Comparison of ENCODE assay signal across 19 cellular contexts in the genomic region with DNA sequence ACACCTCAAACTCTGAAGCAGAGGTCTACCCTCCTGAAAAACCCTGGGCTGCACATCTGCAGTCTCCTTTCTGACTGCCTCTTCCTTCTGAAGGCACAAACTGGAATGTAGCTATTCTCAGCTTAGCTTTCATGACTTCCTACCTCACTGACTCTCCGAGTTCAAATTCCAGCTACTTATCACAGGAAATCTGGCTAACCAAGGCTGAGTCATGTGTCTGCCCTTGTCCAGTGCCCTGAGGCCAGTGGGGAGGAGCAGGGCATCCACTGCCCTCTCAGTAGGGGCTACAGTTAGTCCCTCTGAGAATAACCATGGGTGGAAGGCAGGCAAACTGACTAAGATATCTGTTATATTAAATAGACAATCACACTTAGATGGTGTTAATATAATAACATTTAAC. TPM values are rescaled to one million over a fixed set of nuclear protein-coding genes. Genes with fewer than 3 reads are reported as not detected.
DNase-seq lines count a peak whose midpoint lies in the region; ATAC-seq and TF ChIP-seq lines count a peak whose summit lies in the region.
"Had no signal": no experiment of that assay in that cellular context is flagged by ENCODE, and none has a peak within 500 bp of the region (broad histone marks: within the 10 kb centered on the region; RNA-seq: fewer than 3 reads in every experiment).

No MANE protein-coding gene starts in this region.

- H3K27ac Mint-ChIP-seq in neural crest cell (ENCODE audit: unreplicated experiment): peak overlapping the region; percentile 27
- no peak overlapping the region for H3K27ac Mint-ChIP-seq in H9
- H3K27ac Mint-ChIP-seq: activated CD8-positive, alpha-beta T cell treated with anti-CD3 and anti-CD28 coated beads for 36 hours; brain; CD4-positive, alpha-beta T cell; endodermal cell; nephron had no signal

- POLR2A ChIA-PET in PC-3 (lab: Charles Lee; ENCODE audit: unreplicated experiment): interaction anchor here (0.6 kb wide), 1 partner anchor 503 kb away, joined by 7 read pairs; no protein-coding TSS in a partner anchor

- H3K4me3 Mint-ChIP-seq in neural crest cell: no peak overlapping the region
- no peak overlapping the region for H3K4me3 Mint-ChIP-seq in H9
- H3K4me3 Mint-ChIP-seq: activated CD8-positive, alpha-beta T cell treated with anti-CD3 and anti-CD28 coated beads for 36 hours; brain; CD4-positive, alpha-beta T cell; endodermal cell; nephron had no signal

- no peak overlapping the region for H2BK5ac ChIP-seq in H9 (ENCODE audit: insufficient read length, low read length)

- no peak overlapping the region for H4K8ac ChIP-seq in H9 (replicated peaks; ENCODE audit: insufficient read length, low read depth, low read length)

- H3K4me2 ChIP-seq in PC-3 (ENCODE audit: low read length) (no peak overlapping the region), H9 (ENCODE audit: insufficient read depth, insufficient read length, low read length) (no peak overlapping the region)

- TF ChIP-seq CTCF in PC-3 (conservative IDR thresholded peaks at IDR 0.05; ENCODE audit: low read depth, low read length): no peak
- no peak for TF ChIP-seq CTCF in neural crest cell (conservative IDR thresholded peaks at IDR 0.05)
- TF ChIP-seq CTCF in H9 (conservative IDR thresholded peaks at IDR 0.05): no peak
- no peak for TF ChIP-seq CTCF in Peyer's patch (IDR thresholded peaks at IDR 0.05)

- BruUV-seq in PC-3 (replicated peaks; lab: Mats Ljungman, UMichigan): no TSS peak

- H3K27me3 ChIP-seq in PC-3 (ENCODE audit: low read length) (no peaks in the 10 kb centered on the region), H9 (ENCODE audit: insufficient read depth, low read length) (no peaks in the 10 kb centered on the region), Peyer's patch (no peaks in the 10 kb centered on the region)
- H3K27me3 ChIP-seq: sigmoid colon had no signal

- peak; percentile 74 for ATAC-seq in PC-3
- ATAC-seq: activated CD8-positive, alpha-beta T cell treated with anti-CD3 and anti-CD28 coated beads for 36 hours; left ventricle myocardium superior; Panc1 had no signal

- WGBS in H9 (ENCODE audit: extremely low coverage, insufficient read length, low lambda C conversion rate): no CpG with 5 or more reads among the region's 1 CpG

- peaks cover 6% of the 10 kb centered on the region for H3K4me1 ChIP-seq in PC-3 (ENCODE audit: insufficient read depth, low read length)
- no peaks in the 10 kb centered on the region for H3K4me1 ChIP-seq in H9 (ENCODE audit: insufficient read depth, low read length)
- H3K4me1 ChIP-seq in Peyer's patch: no peaks in the 10 kb centered on the region
- H3K4me1 ChIP-seq: sigmoid colon had no signal

- H3K18ac ChIP-seq in H9 (ENCODE audit: insufficient read length, low read depth, low read length): no peak overlapping the region

- H4K20me1 ChIP-seq in PC-3 (ENCODE audit: low read length): no peaks in the 10 kb centered on the region
- H4K20me1 ChIP-seq in H9 (ENCODE audit: control insufficient read depth, insufficient read depth, insufficient read length): no peaks in the 10 kb centered on the region

- no peaks in the 10 kb centered on the region for H3K23me2 ChIP-seq in H9 (ENCODE audit: insufficient read length, low read depth, low read length, poor library complexity, severe bottlenecking)

- no peak overlapping the region for H3K56ac ChIP-seq in H9 (ENCODE audit: insufficient read length, low read depth, low read length)

- H3K4me1 Mint-ChIP-seq in neural crest cell (no peaks in the 10 kb centered on the region), H9 (no peaks in the 10 kb centered on the region)
- H3K4me1 Mint-ChIP-seq: brain, nephron had no signal

- H3K36me3 ChIP-seq in PC-3 (ENCODE audit: low read depth, low read length): no peaks in the 10 kb centered on the region
- H3K36me3 ChIP-seq in Peyer's patch: no peaks in the 10 kb centered on the region
- H3K36me3 ChIP-seq: sigmoid colon had no signal

- peaks cover 3% of the 10 kb centered on the region for H3K9me3 Mint-ChIP-seq in neural crest cell
- no peaks in the 10 kb centered on the region for H3K9me3 Mint-ChIP-seq in H9
- H3K9me3 Mint-ChIP-seq: activated CD8-positive, alpha-beta T cell treated with anti-CD3 and anti-CD28 coated beads for 36 hours; brain; CD4-positive, alpha-beta T cell; nephron had no signal

- H2BK15ac ChIP-seq in H9 (ENCODE audit: low read depth, low read length): no peak overlapping the region

- H3K9ac ChIP-seq in PC-3 (ENCODE audit: low read length): no peak overlapping the region
- no peak overlapping the region for H3K9ac ChIP-seq in H9 (ENCODE audit: extremely low read depth, insufficient read length, low read length)

- H3K4me3 ChIP-seq in PC-3 (ENCODE audit: low read length): no peak overlapping the region
- H3K4me3 ChIP-seq in Peyer's patch: no peak overlapping the region
- H3K4me3 ChIP-seq: sigmoid colon had no signal

- no peak overlapping the region for H4K5ac ChIP-seq in H9 (ENCODE audit: insufficient read length, low read depth, low read length)

- no peaks in the 10 kb centered on the region for H3K36me3 Mint-ChIP-seq in neural crest cell (ENCODE audit: low read depth)
- no peaks in the 10 kb centered on the region for H3K36me3 Mint-ChIP-seq in H9 (ENCODE audit: insufficient read depth in 1 of 3, low read depth in 3 of 3)
- H3K36me3 Mint-ChIP-seq: brain had no signal

- H2BK12ac ChIP-seq in H9 (ENCODE audit: insufficient read length, low read depth, low read length): no peak overlapping the region

- no peaks in the 10 kb centered on the region for H3K79me2 ChIP-seq in PC-3 (ENCODE audit: low read length)
- H3K79me2 ChIP-seq in H9 (ENCODE audit: insufficient read depth, low read length): no peaks in the 10 kb centered on the region

- H3K27me3 Mint-ChIP-seq in neural crest cell (ENCODE audit: low read depth) (no peaks in the 10 kb centered on the region), H9 (ENCODE audit: low read depth) (no peaks in the 10 kb centered on the region)
- H3K27me3 Mint-ChIP-seq: activated CD8-positive, alpha-beta T cell treated with anti-CD3 and anti-CD28 coated beads for 36 hours; brain; CD4-positive, alpha-beta T cell had no signal

- peak; percentile 64 for DNase-seq in ELR (ENCODE audit: low read depth)
- DNase-seq in PC-3: peak; percentile 64
- peak; percentile 47 for DNase-seq in dedifferentiated amniotic fluid mesenchymal stem cell (ENCODE audit: extremely low spot score)
- DNase-seq in neural crest cell (ENCODE audit: low read depth, low spot score): no peak
- no peak for DNase-seq in activated naive CD4-positive, alpha-beta T cell treated with Interleukin-2 at 50 U/mL for 16 hours
- DNase-seq in H9: no peak
- DNase-seq in posterior cingulate gyrus: no peak
- DNase-seq in Peyer's patch: no peak
- DNase-seq: activated CD8-positive, alpha-beta T cell treated with anti-CD3 and anti-CD28 coated beads for 36 hours; CD4-positive, alpha-beta T cell; endodermal cell; left ventricle myocardium superior; NCI-H1417; NCI-H446 treated with DMSO at 0.1 percent for 48 hours; sigmoid colon; T-helper 9 cell had no signal

- H3K23ac ChIP-seq in H9 (ENCODE audit: insufficient read length, low read depth, low read length): no peak overlapping the region

- H2AK5ac ChIP-seq in H9 (ENCODE audit: insufficient read length, low read length): no peak overlapping the region

- no peak overlapping the region for H2BK20ac ChIP-seq in H9 (ENCODE audit: low read depth, low read length, poor library complexity, severe bottlenecking)

- no peaks in the 10 kb centered on the region for H3K9me3 ChIP-seq in PC-3 (ENCODE audit: low read length)
- no peaks in the 10 kb centered on the region for H3K9me3 ChIP-seq in H9 (ENCODE audit: control insufficient read depth, low read depth, low read length)
- H3K9me3 ChIP-seq in Peyer's patch: no peaks in the 10 kb centered on the region
- H3K9me3 ChIP-seq: sigmoid colon had no signal

- H3T11ph ChIP-seq in H9 (ENCODE audit: low read length): no peak overlapping the region

- no peak for TF ChIP-seq POLR2A in Peyer's patch (IDR thresholded peaks at IDR 0.05)

- H3K79me1 ChIP-seq in H9 (ENCODE audit: insufficient read depth, low read depth, low read length, poor library complexity, severe bottlenecking): no peaks in the 10 kb centered on the region

- no peaks in the 10 kb centered on the region for H3K9me2 ChIP-seq in PC-3 (replicated peaks; ENCODE audit: low read length)

- H4K91ac ChIP-seq in H9 (ENCODE audit: insufficient read length, low read depth, low read length): no peak overlapping the region

- no peaks in the 10 kb centered on the region for H3F3A ChIP-seq in PC-3 (ENCODE audit: low read length, unreplicated experiment)

- H3K27ac ChIP-seq in PC-3 (ENCODE audit: low read length) (no peak overlapping the region), H9 (ENCODE audit: insufficient read length, low read depth, low read length) (no peak overlapping the region), Peyer's patch (no peak overlapping the region)
- H3K27ac ChIP-seq: sigmoid colon had no signal

- CTCF ChIA-PET in PC-3 (lab: Charles Lee): no interaction called here

- H3K14ac ChIP-seq in H9 (ENCODE audit: insufficient read depth, low read length): no peak overlapping the region

- no peak overlapping the region for H2AFZ ChIP-seq in PC-3 (ENCODE audit: low read length)
- no peak overlapping the region for H2AFZ ChIP-seq in H9 (ENCODE audit: low read length)

- no peak overlapping the region for H3K4ac ChIP-seq in H9 (ENCODE audit: low read depth, low read length)

- H2BK120ac ChIP-seq in H9 (ENCODE audit: low read depth, low read length, poor library complexity, severe bottlenecking): no peak overlapping the region

- intact Hi-C loops in PC-3 (cut with micrococcal nuclease) (no loop called here), posterior cingulate gyrus (cut with DNase I) (no loop called here)

RNA-seq across cellular contexts. Expression of a gene that starts 29.2 kb away (rescaled TPM):
- total RNA-seq in PC-3 (2014; rRNA removed): 3.7 and 5.0 TPM in 2 replicates
- 3.3 and 3.4 TPM in 2 replicates for total RNA-seq in neural crest cell
- total RNA-seq in H9 (2021): 1.4 and 1.7 TPM in 2 replicates
- total RNA-seq in Peyer's patch: 1 to 10 TPM in 3 of 4 donors, under 1 TPM in 1; 0.83 to 1.9 (median 1.7) TPM
- total RNA-seq: CD4-positive, alpha-beta T cell had no signal

Comparison
In these comparisons a context has a peak if more than half of its experiments do, and no peak if none do; other contexts are left out.
1. DNase-seq: peak in ELR (single experiment), PC-3 (single experiment) and dedifferentiated amniotic fluid mesenchymal stem cell (single experiment); none in neural crest cell (single experiment), activated naive CD4-positive, alpha-beta T cell treated with Interleukin-2 at 50 U/mL for 16 hours (single experiment), H9 (single experiment), posterior cingulate gyrus (0 of 10) and Peyer's patch (0 of 3).